10 cellular contexts compared by ENCODE assay signal in genomic region chr6:109379706-109380105, GRCh38. TPM values are rescaled to one million over a fixed set of nuclear protein-coding genes. Genes with fewer than 3 reads are reported as not detected.
DNase-seq lines count a peak whose midpoint lies in the region; ATAC-seq, FAIRE-seq and TF ChIP-seq lines count a peak whose summit lies in the region.
"Had no signal": no experiment of that assay in that cellular context is flagged by ENCODE, and none has a peak within 500 bp of the region (broad histone marks: within the 10 kb centered on the region; RNA-seq: fewer than 3 reads in every experiment).

No MANE protein-coding gene starts in this region.

- peak overlapping the region; percentile 78 for H3K27ac Mint-ChIP-seq in T-helper 1 cell treated with Interleukin-12 subunit alpha and Interleukin-12 subunit beta and Interleukin-4 antibody, amounts not matched to agents 30 μg/mL and 1 μg/mL, for 36 hours
- H3K27ac Mint-ChIP-seq in activated CD8-positive, alpha-beta T cell treated with anti-CD3 and anti-CD28 coated beads for 36 hours: peak overlapping the region; percentile 97
- peak overlapping the region; percentile 15 to 75 for H3K27ac Mint-ChIP-seq in stimulated activated naive CD8-positive, alpha-beta T cell treated with anti-CD3 and anti-CD28 coated beads, Interleukin-15, amount 100 ng/mL, for 72 hours

- no peaks in the 10 kb centered on the region for H3K27me3 Mint-ChIP-seq in T-helper 1 cell treated with Interleukin-12 subunit alpha and Interleukin-12 subunit beta and Interleukin-4 antibody, amounts not matched to agents 30 μg/mL and 1 μg/mL, for 36 hours (ENCODE audit: low read depth)
- no peaks in the 10 kb centered on the region for H3K27me3 Mint-ChIP-seq in activated CD8-positive, alpha-beta T cell treated with anti-CD3 and anti-CD28 coated beads for 36 hours
- H3K27me3 Mint-ChIP-seq in stimulated activated naive CD8-positive, alpha-beta T cell treated with anti-CD3 and anti-CD28 coated beads, Interleukin-15, amount 100 ng/mL, for 72 hours: no peaks in the 10 kb centered on the region

- H3K9me3 Mint-ChIP-seq in T-helper 1 cell treated with Interleukin-12 subunit alpha and Interleukin-12 subunit beta and Interleukin-4 antibody, amounts not matched to agents 30 μg/mL and 1 μg/mL, for 36 hours: no peaks in the 10 kb centered on the region
- H3K9me3 Mint-ChIP-seq in activated CD8-positive, alpha-beta T cell treated with anti-CD3 and anti-CD28 coated beads for 36 hours: no peaks in the 10 kb centered on the region
- no peaks in the 10 kb centered on the region for H3K9me3 Mint-ChIP-seq in stimulated activated naive CD8-positive, alpha-beta T cell treated with anti-CD3 and anti-CD28 coated beads, Interleukin-15, amount 100 ng/mL, for 72 hours

- CTCF ChIA-PET in activated CD8-positive, alpha-beta T cell treated with anti-CD3 and anti-CD28 coated beads for 36 hours (lab: Charles Lee): interaction anchor here (0.8 kb wide), 1 partner anchor 10 kb away, joined by 3 read pairs; no protein-coding TSS in a partner anchor

- no peak overlapping the region for H3K9ac ChIP-seq in iPS-18a (ENCODE audit: low read length)

- H3K9me3 ChIP-seq in iPS-18a (ENCODE audit: control insufficient read depth, low read depth, low read length): no peaks in the 10 kb centered on the region

- peak overlapping the region; percentile 92 for H3K4me3 Mint-ChIP-seq in T-helper 1 cell treated with Interleukin-12 subunit alpha and Interleukin-12 subunit beta and Interleukin-4 antibody, amounts not matched to agents 30 μg/mL and 1 μg/mL, for 36 hours
- H3K4me3 Mint-ChIP-seq in activated CD8-positive, alpha-beta T cell treated with anti-CD3 and anti-CD28 coated beads for 36 hours: peak overlapping the region; percentile 93
- H3K4me3 Mint-ChIP-seq in stimulated activated naive CD8-positive, alpha-beta T cell treated with anti-CD3 and anti-CD28 coated beads, Interleukin-15, amount 100 ng/mL, for 72 hours: peak overlapping the region; percentile 69 to 87

- TF ChIP-seq POLR2A in H54 (IDR thresholded peaks at IDR 0.05; ENCODE audit: low read depth, low read length): no peak

- peaks cover 44% of the 10 kb centered on the region for H3K36me3 ChIP-seq in iPS-18a (ENCODE audit: control insufficient read depth, low read depth, low read length)

- H3K27me3 ChIP-seq in iPS-18a (ENCODE audit: control insufficient read depth, insufficient read depth, low read length): no peaks in the 10 kb centered on the region

- peaks cover 46% of the 10 kb centered on the region for H3K36me3 Mint-ChIP-seq in T-helper 1 cell treated with Interleukin-12 subunit alpha and Interleukin-12 subunit beta and Interleukin-4 antibody, amounts not matched to agents 30 μg/mL and 1 μg/mL, for 36 hours (ENCODE audit: low read depth)
- H3K36me3 Mint-ChIP-seq in activated CD8-positive, alpha-beta T cell treated with anti-CD3 and anti-CD28 coated beads for 36 hours (ENCODE audit: low read depth): peaks cover 45% of the 10 kb centered on the region

- H3K4me1 ChIP-seq in iPS-18a (ENCODE audit: control insufficient read depth, low read depth, low read length): peaks cover 3% of the 10 kb centered on the region

- TF ChIP-seq CTCF in activated CD8-positive, alpha-beta T cell treated with anti-CD3 and anti-CD28 coated beads for 36 hours (IDR thresholded peaks at IDR 0.05): no peak

- POLR2A ChIA-PET in activated CD8-positive, alpha-beta T cell treated with anti-CD3 and anti-CD28 coated beads for 36 hours (lab: Charles Lee): interaction anchor here (1.0 to 1.6 kb wide), 3 partner anchors 9 to 17 kb away, joined by 4 to 5 read pairs (median 4); no protein-coding TSS in a partner anchor

- H3K4me3 ChIP-seq in iPS-18a (ENCODE audit: low read length): peak overlapping the region; percentile 98

- no peak for FAIRE-seq in H54 (lab: Jason Lieb, UNC)
- FAIRE-seq: A204.1 had no signal

- intact Hi-C loops in activated CD8-positive, alpha-beta T cell treated with anti-CD3 and anti-CD28 coated beads for 36 hours (cut with micrococcal nuclease): loop anchor here (5.0 kb wide), 1 partner anchor 362 kb away; no protein-coding TSS in a partner anchor

- peaks cover 54% of the 10 kb centered on the region for H3K4me1 Mint-ChIP-seq in T-helper 1 cell treated with Interleukin-12 subunit alpha and Interleukin-12 subunit beta and Interleukin-4 antibody, amounts not matched to agents 30 μg/mL and 1 μg/mL, for 36 hours (ENCODE audit: low read depth)
- H3K4me1 Mint-ChIP-seq in activated CD8-positive, alpha-beta T cell treated with anti-CD3 and anti-CD28 coated beads for 36 hours (ENCODE audit: low read depth): peaks cover 47% of the 10 kb centered on the region
- peaks cover 56% of the 10 kb centered on the region for H3K4me1 Mint-ChIP-seq in stimulated activated naive CD8-positive, alpha-beta T cell treated with anti-CD3 and anti-CD28 coated beads, Interleukin-15, amount 100 ng/mL, for 72 hours

- DNase-seq in T-helper 1 cell: no peak
- DNase-seq in activated CD8-positive, alpha-beta T cell treated with anti-CD3 and anti-CD28 coated beads for 36 hours: no peak
- no peak for DNase-seq in stimulated activated naive CD8-positive, alpha-beta T cell treated with anti-CD3 and anti-CD28 coated beads, Interleukin-15, amount 100 ng/mL, for 72 hours
- no peak for DNase-seq in NCI-H187 (lab: John Stamatoyannopoulos, UW)
- DNase-seq in H54 (ENCODE audit: insufficient read length, low spot score): no peak
- DNase-seq: stimulated activated CD4-positive, alpha-beta T cell treated with anti-CD3 and anti-CD28 coated beads, Interleukin-4, amount 100 ng/mL, for 4 hours had no signal

- H3K27ac ChIP-seq in iPS-18a (ENCODE audit: low read length): no peak overlapping the region

- ATAC-seq in activated CD8-positive, alpha-beta T cell treated with anti-CD3 and anti-CD28 coated beads for 36 hours: no peak
- ATAC-seq in stimulated activated naive CD8-positive, alpha-beta T cell treated with anti-CD3 and anti-CD28 coated beads, Interleukin-15, amount 100 ng/mL, for 72 hours: no peak
- ATAC-seq in HG02798 (IDR thresholded peaks at IDR 0.05; ENCODE audit: poor library complexity, unreplicated experiment): no peak

RNA-seq across cellular contexts. Expression of gene CD164, which starts 2.6 kb away (rescaled TPM):
- total RNA-seq in activated CD8-positive, alpha-beta T cell treated with anti-CD3 and anti-CD28 coated beads for 36 hours: 100 to 1,000 TPM; 144 to 146 TPM

Comparison
In these comparisons a context has a peak if more than half of its experiments do, and no peak if none do; other contexts are left out.
1. H3K27ac Mint-ChIP-seq: peak in every context shown above with its lines; median percentile 97 in activated CD8-positive, alpha-beta T cell treated with anti-CD3 and anti-CD28 coated beads for 36 hours; 78 in T-helper 1 cell treated with Interleukin-12 subunit alpha and Interleukin-12 subunit beta and Interleukin-4 antibody, amounts not matched to agents 30 μg/mL and 1 μg/mL, for 36 hours; 45 in stimulated activated naive CD8-positive, alpha-beta T cell treated with anti-CD3 and anti-CD28 coated beads, Interleukin-15, amount 100 ng/mL, for 72 hours.